In the genomic region with DNA sequence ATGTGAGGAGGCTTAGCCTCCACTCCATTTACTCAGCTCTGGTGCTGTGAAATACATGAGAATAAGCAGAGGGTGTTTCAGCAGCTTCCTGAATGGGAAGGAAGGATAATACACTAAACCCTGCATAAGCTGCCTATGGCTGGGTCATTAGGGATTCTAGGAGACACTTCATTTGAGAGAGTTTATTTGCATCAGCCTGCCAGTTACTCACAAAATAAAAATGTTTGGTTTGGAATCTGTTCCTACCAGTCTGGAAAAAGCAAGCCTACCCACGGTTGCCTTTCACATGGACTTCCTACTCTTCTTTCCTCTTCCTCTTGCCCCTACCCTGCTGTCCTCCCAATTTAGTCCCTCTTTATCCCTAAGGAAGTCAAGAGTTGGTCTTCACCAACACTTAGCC, we compare ENCODE assay signal across 1 cellular context.
TF ChIP-seq lines count a peak whose summit lies in the region.

No MANE protein-coding gene starts in this region.

TF ChIP-seq in IMR-90, 13 proteins besides CTCF, POLR2A, EP300 and RAD21 (continued from another document):
- TF ChIP-seq, protein P1, sequence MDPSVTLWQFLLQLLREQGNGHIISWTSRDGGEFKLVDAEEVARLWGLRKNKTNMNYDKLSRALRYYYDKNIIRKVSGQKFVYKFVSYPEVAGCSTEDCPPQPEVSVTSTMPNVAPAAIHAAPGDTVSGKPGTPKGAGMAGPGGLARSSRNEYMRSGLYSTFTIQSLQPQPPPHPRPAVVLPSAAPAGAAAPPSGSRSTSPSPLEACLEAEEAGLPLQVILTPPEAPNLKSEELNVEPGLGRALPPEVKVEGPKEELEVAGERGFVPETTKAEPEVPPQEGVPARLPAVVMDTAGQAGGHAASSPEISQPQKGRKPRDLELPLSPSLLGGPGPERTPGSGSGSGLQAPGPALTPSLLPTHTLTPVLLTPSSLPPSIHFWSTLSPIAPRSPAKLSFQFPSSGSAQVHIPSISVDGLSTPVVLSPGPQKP (IDR thresholded peaks at IDR 0.05; ENCODE audit: borderline replicate concordance, low read depth, low read length): no peak
- TF ChIP-seq NFE2L2 (IDR thresholded peaks at IDR 0.05; ENCODE audit: low read depth, low read length) (no peak), BHLHE40 (IDR thresholded peaks at IDR 0.05; ENCODE audit: low read depth, low read length) (no peak), FOS (IDR thresholded peaks at IDR 0.05; ENCODE audit: low read depth, low read length) (no peak), MXI1 (IDR thresholded peaks at IDR 0.05; ENCODE audit: borderline replicate concordance, low read depth, low read length) (no peak), MAFK (IDR thresholded peaks at IDR 0.05; ENCODE audit: low read depth, low read length) (no peak), SMC3 (IDR thresholded peaks at IDR 0.05; ENCODE audit: low read depth, low read length) (no peak), CHD1 (IDR thresholded peaks at IDR 0.05; ENCODE audit: low read depth, low read length) (no peak), CEBPB (IDR thresholded peaks at IDR 0.05; ENCODE audit: low read depth, low read length) (no peak), RFX5 (IDR thresholded peaks at IDR 0.05; ENCODE audit: low read depth, low read length) (no peak), RCOR1 (IDR thresholded peaks at IDR 0.05; ENCODE audit: insufficient replicate concordance, low read length) (no peak)
